In the genomic region with DNA sequence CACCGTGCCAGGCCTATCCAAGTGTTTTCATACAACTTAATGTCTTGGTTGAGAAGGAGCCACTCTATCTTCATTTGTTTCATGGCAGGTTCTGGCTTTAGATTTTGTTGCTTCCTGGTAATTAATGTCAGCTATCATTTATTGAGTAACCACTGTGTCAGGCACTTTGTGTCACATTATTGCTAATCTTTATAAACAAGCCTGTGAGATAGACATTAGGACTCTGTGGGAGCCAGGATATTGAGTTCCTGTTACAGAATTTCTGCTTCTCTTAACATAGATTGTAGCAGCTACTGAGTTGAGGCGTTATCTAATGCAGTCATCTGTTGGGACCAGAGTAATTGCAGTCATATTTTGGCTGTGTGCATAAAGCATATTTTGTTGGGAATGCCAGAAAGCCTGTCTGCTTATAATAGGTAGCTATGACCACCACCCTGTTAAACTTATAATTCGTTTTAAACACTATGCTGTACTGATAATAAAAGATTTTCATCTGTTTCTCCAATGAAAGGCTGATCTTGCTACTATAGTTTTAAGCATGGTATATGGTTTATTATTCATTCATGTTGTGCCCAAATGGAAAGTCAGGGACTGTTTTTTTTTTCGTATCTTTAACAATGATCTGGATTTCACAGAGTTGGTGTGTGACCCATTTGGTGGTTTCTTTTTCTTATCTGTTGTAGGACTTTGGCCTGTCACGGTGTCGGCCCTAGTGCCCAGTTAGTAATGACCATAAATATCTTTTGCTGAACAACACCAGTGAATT, we compare ENCODE assay signal across 20 cellular contexts. TPM values are rescaled to one million over a fixed set of nuclear protein-coding genes. Genes with fewer than 3 reads are reported as not detected.
DNase-seq lines count a peak whose midpoint lies in the region; ATAC-seq, FAIRE-seq and TF ChIP-seq lines count a peak whose summit lies in the region.
"Had no signal": no experiment of that assay in that cellular context is flagged by ENCODE, and none has a peak within 500 bp of the region (broad histone marks: within the 10 kb centered on the region; RNA-seq: fewer than 3 reads in every experiment).

No MANE protein-coding gene starts in this region.

- peak; percentile 18 to 26 for TF ChIP-seq RAD21 in liver (IDR thresholded peaks at IDR 0.05)

- H3K9ac ChIP-seq in liver (ENCODE audit: low read depth in 1 of 2, low read length in 2 of 2), result peak overlapping the region; percentile 58 to 65

- H3K27me3 ChIP-seq in liver (ENCODE audit: control insufficient read depth in 4 of 4, insufficient read depth in 4 of 4, low read length in 3 of 4) (no peaks in the 10 kb centered on the region), spleen (replicated peaks in 1 of 7) (no peaks in the 10 kb centered on the region)
- H3K27me3 ChIP-seq: breast epithelium, esophagus muscularis mucosa had no signal

- peaks cover 3% of the 10 kb centered on the region for H3K36me3 Mint-ChIP-seq in brain

- TF ChIP-seq CTCF in brain (conservative IDR thresholded peaks at IDR 0.05) (no peak), liver (IDR thresholded peaks at IDR 0.05; ENCODE audit: low read depth, low read length, missing input control) (no peak), spleen (IDR thresholded peaks at IDR 0.05 in 8 of 11, conservative IDR thresholded peaks at IDR 0.05 in 3 of 11) (no peak), OCI-LY7 (conservative IDR thresholded peaks at IDR 0.05; ENCODE audit: low read length) (no peak)

- peaks cover 5 to 43% (median 14%) of the 10 kb centered on the region in 4 donors for H3K4me1 ChIP-seq in liver (ENCODE audit: control insufficient read depth in 4 of 4, insufficient read depth in 4 of 4, low read length in 3 of 4)
- peaks cover 9 to 86% (median 38%) of the 10 kb centered on the region in 6 donors for H3K4me1 ChIP-seq in spleen
- no peaks in the 10 kb centered on the region for H3K4me1 ChIP-seq in OCI-LY7 (ENCODE audit: insufficient read depth, low read length, poor library complexity, severe bottlenecking)
- H3K4me1 ChIP-seq: breast epithelium had no signal

- intact Hi-C loops in spleen (cut with DNase I; ENCODE audit: low total_unique reads) (no loop called here), OCI-LY7 (cut with micrococcal nuclease; ENCODE audit: unreplicated experiment) (no loop called here)

- H3K27ac ChIP-seq in liver (ENCODE audit: low read depth in 1 of 2, low read length in 2 of 2) (peak overlapping the region; percentile 87 to 93), spleen (peak overlapping the region in 6 of 8 donors; percentile 24 to 89 (median 62)), OCI-LY7 (ENCODE audit: low read depth, low read length, poor library complexity, severe bottlenecking) (no peak overlapping the region)
- H3K27ac ChIP-seq: breast epithelium, esophagus muscularis mucosa had no signal

- peaks cover 9% of the 10 kb centered on the region; the same call in 1 of the 2 replicates for H4K20me1 ChIP-seq in OCI-LY7 (ENCODE audit: insufficient read depth, low read length)

- H3K27me3 Mint-ChIP-seq in brain, result no peaks in the 10 kb centered on the region
- H3K27me3 Mint-ChIP-seq: activated naive CD8-positive, alpha-beta T cell treated with anti-CD3 and anti-CD28 coated beads, Interleukin-2, amount 10 ng/mL, durations not matched to agents 7 days and 5 days; activated T-helper 17 cell treated with anti-CD3 and anti-CD28 coated beads, Interleukin-2, amount 50 U/mL, for 72 hours; IgD-negative memory B cell had no signal

- H3K4me3 ChIP-seq in liver (ENCODE audit: low read depth in 1 of 3, low read length in 3 of 3), result no peak overlapping the region
- peak overlapping the region in 1 of 8 donors; percentile 0 for H3K4me3 ChIP-seq in spleen
- no peak overlapping the region for H3K4me3 ChIP-seq in OCI-LY7 (ENCODE audit: low read depth, low read length, poor library complexity, severe bottlenecking)
- H3K4me3 ChIP-seq: breast epithelium, esophagus muscularis mucosa, GM12878 had no signal

- DNase-seq in HTR-8/SVneo (ENCODE audit: insufficient read length, low spot score) (no peak), spleen (no peak), SKM-1 treated with dmso at 0.1 percent for 144 hours (lab: John Stamatoyannopoulos, UW; ENCODE audit: unreplicated experiment) (no peak), midbrain (lab: John Stamatoyannopoulos, UW) (no peak), OCI-LY7 (ENCODE audit: low spot score) (no peak)
- DNase-seq: ACHN; activated naive CD8-positive, alpha-beta T cell treated with anti-CD3 and anti-CD28 coated beads, Interleukin-2, amount 10 ng/mL, durations not matched to agents 7 days and 5 days; H7; MM.1S; NCI-H1694; NCI-H2227 treated with DMSO at 0.1 percent for 48 hours had no signal

- no peak overlapping the region for H2AFZ ChIP-seq in OCI-LY7 (ENCODE audit: low read length)

- peaks cover 43% of the 10 kb centered on the region; the same call in 1 of the 2 replicates for H3K79me2 ChIP-seq in OCI-LY7 (ENCODE audit: insufficient read depth, low read depth, low read length)

- CTCF ChIA-PET in OCI-LY7 (lab: Charles Lee; ENCODE audit: unreplicated experiment), result no interaction called here

- 36% methylated on average over 6 of the region's 6 CpGs for WGBS in liver
- 72 to 84% (median 77%) methylated on average over 6 of the region's 6 CpGs for WGBS in spleen, 5 donors

- no peak overlapping the region for H3K4me3 Mint-ChIP-seq in brain
- H3K4me3 Mint-ChIP-seq: activated naive CD8-positive, alpha-beta T cell treated with anti-CD3 and anti-CD28 coated beads, Interleukin-2, amount 10 ng/mL, durations not matched to agents 7 days and 5 days; activated T-helper 17 cell treated with anti-CD3 and anti-CD28 coated beads, Interleukin-2, amount 50 U/mL, for 72 hours; IgD-negative memory B cell had no signal

- H3K9me2 ChIP-seq in OCI-LY7 (ENCODE audit: insufficient read depth, low read length), result no peaks in the 10 kb centered on the region

- peak overlapping the region in 3 of 5 experiments; percentile 9 to 83 (median 40) for H3K27ac Mint-ChIP-seq in brain
- H3K27ac Mint-ChIP-seq: activated naive CD8-positive, alpha-beta T cell treated with anti-CD3 and anti-CD28 coated beads, Interleukin-2, amount 10 ng/mL, durations not matched to agents 7 days and 5 days; activated T-helper 17 cell treated with anti-CD3 and anti-CD28 coated beads, Interleukin-2, amount 50 U/mL, for 72 hours had no signal

- peaks cover 2% of the 10 kb centered on the region for H3K4me1 Mint-ChIP-seq in brain

- peak; percentile 64 for FAIRE-seq in HTR-8/SVneo (lab: Jason Lieb, UNC)
- FAIRE-seq: GM12878, urothelium cell line had no signal

- H3K36me3 ChIP-seq in liver (ENCODE audit: control insufficient read depth in 4 of 4, insufficient read depth in 3 of 4, low read depth in 1 of 4, low read length in 3 of 4) (no peaks in the 10 kb centered on the region), spleen (peaks cover 0 to 11% (median 0%) of the 10 kb centered on the region in 6 donors), OCI-LY7 (ENCODE audit: insufficient read depth, low read length) (peaks cover 17% of the 10 kb centered on the region)
- H3K36me3 ChIP-seq: breast epithelium, esophagus muscularis mucosa had no signal

- ATAC-seq in HG03520 (IDR thresholded peaks at IDR 0.05; ENCODE audit: unreplicated experiment), result no peak
- ATAC-seq: activated T-helper 17 cell treated with anti-CD3 and anti-CD28 coated beads, Interleukin-2, amount 50 U/mL, for 72 hours; GM12878 had no signal

- POLR2A ChIA-PET in OCI-LY7 (lab: Charles Lee), result no interaction called here

- TF ChIP-seq POLR2A in spleen (IDR thresholded peaks at IDR 0.05), result no peak

- no peak overlapping the region for H3K4me2 ChIP-seq in OCI-LY7 (ENCODE audit: low read length)

- no peaks in the 10 kb centered on the region for H3K9me3 ChIP-seq in liver (ENCODE audit: control insufficient read depth in 4 of 4, low read length in 3 of 4)
- H3K9me3 ChIP-seq in spleen, result no peaks in the 10 kb centered on the region
- no peaks in the 10 kb centered on the region for H3K9me3 ChIP-seq in OCI-LY7 (ENCODE audit: low read length)
- H3K9me3 ChIP-seq: breast epithelium, esophagus muscularis mucosa had no signal

- BruUV-seq in OCI-LY7 (replicated peaks; lab: Mats Ljungman, UMichigan), result no TSS peak

- peaks cover 0 to 3% (median 0%) of the 10 kb centered on the region in 5 experiments for H3K9me3 Mint-ChIP-seq in brain
- H3K9me3 Mint-ChIP-seq: activated T-helper 17 cell treated with anti-CD3 and anti-CD28 coated beads, Interleukin-2, amount 50 U/mL, for 72 hours; IgD-negative memory B cell had no signal

TF ChIP-seq in liver, 16 proteins besides CTCF, POLR2A, EP300 and RAD21 (continues in another document):
- TF ChIP-seq FOXA1 (IDR thresholded peaks at IDR 0.05) (no peak), SP1 (IDR thresholded peaks at IDR 0.05) (peak; percentile 95), TAF1 (conservative IDR thresholded peaks at IDR 0.05) (no peak), ATF3 (IDR thresholded peaks at IDR 0.05) (no peak), GABPA (IDR thresholded peaks at IDR 0.05 in 1 of 2, conservative IDR thresholded peaks at IDR 0.05 in 1 of 2) (no peak), HNF4A (conservative IDR thresholded peaks at IDR 0.05) (peak; percentile 94 to 97), RXRA (IDR thresholded peaks at IDR 0.05) (peak; percentile 48 to 71)
- TF ChIP-seq, protein P1, sequence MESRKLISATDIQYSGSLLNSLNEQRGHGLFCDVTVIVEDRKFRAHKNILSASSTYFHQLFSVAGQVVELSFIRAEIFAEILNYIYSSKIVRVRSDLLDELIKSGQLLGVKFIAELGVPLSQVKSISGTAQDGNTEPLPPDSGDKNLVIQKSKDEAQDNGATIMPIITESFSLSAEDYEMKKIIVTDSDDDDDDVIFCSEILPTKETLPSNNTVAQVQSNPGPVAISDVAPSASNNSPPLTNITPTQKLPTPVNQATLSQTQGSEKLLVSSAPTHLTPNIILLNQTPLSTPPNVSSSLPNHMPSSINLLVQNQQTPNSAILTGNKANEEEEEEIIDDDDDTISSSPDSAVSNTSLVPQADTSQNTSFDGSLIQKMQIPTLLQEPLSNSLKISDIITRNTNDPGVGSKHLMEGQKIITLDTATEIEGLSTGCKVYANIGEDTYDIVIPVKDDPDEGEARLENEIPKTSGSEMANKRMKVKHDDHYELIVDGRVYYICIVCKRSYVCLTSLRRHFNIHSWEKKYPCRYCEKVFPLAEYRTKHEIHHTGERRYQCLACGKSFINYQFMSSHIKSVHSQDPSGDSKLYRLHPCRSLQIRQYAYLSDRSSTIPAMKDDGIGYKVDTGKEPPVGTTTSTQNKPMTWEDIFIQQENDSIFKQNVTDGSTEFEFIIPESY (IDR thresholded peaks at IDR 0.05), result peak; percentile 75

RNA-seq across cellular contexts. Expression of gene SIPA1L1, which starts 19.6 kb away (rescaled TPM):
- polyA plus RNA-seq in brain (ENCODE audit: insufficient read depth, low read depth, low replicate concordance), result 45.4 TPM
- 10 to 100 TPM; 11.1 to 30.2 TPM for total RNA-seq in liver
- polyA plus RNA-seq in liver, result 10 to 100 TPM; 12.3 to 18.0 TPM
- 100 to 1,000 TPM in 6 of 7 donors, 10 to 100 TPM in 1; 98.7 to 167 (median 146) TPM for total RNA-seq in spleen
- polyA plus RNA-seq in spleen, result 10 to 100 TPM; 11.9 to 27.9 (median 21.5) TPM
- total RNA-seq in OCI-LY7 (2014; rRNA removed; shearing (Covaris generic)), result 15.6 and 21.8 TPM in 2 replicates
- total RNA-seq in OCI-LY7 (2022), result 63.7 and 64.6 TPM in 2 replicates
